ENCODE assay signal across 9 cellular contexts in the genomic region with DNA sequence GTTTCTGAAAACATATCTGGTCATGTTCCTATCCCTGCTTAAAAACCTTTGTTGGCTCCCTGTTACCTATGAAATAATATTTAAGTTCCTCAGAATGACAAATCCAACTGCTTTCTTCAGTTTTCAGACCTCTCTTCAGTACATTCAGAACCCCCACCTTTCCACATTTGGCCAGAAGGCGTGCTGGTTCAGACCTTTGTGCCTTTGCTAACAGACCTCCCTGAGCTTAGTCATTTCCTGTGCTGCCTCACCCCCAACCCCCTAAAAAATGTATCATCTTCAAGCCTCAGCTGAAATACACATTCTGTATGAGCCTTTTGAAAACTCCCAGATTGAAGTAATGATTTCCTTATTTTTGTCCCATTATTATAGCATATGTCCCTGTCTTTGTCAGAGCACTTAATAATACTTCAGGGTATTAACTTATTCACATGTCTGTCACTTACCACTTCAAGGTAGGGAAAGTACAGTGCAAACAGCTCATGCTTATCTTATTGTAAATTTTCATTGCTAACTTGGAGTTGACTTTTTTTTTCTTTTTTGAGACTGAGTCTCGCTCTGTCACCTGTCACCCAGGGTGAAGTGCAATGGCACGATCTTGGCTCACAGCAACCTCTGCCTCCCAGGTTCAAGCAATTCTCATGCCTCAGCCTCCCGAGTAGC. TPM values are rescaled to one million over a fixed set of nuclear protein-coding genes. Genes with fewer than 3 reads are reported as not detected.
DNase-seq lines count a peak whose midpoint lies in the region; ATAC-seq and TF ChIP-seq lines count a peak whose summit lies in the region.
"Had no signal": no experiment of that assay in that cellular context is flagged by ENCODE, and none has a peak within 500 bp of the region (broad histone marks: within the 10 kb centered on the region; RNA-seq: fewer than 3 reads in every experiment).

No MANE protein-coding gene starts in this region.

- no peak for DNase-seq in HCT116 (ENCODE audit: low read depth, low spot score)
- peak; percentile 28 to 46 for DNase-seq in activated CD4-positive, alpha-beta T cell treated with anti-CD3 and anti-CD28 coated beads for 24 hours (ENCODE audit: low read depth in 2 of 2)
- DNase-seq in effector memory CD4-positive, alpha-beta T cell = peak in 2 of 3 donors; percentile 12 to 36
- DNase-seq in stimulated activated CD4-positive, alpha-beta T cell treated with anti-CD3 and anti-CD28 coated beads, Interleukin-1b, Interleukin-23, amount 100 ng/mL, for 4 hours (ENCODE audit: low read depth in 2 of 2) = peak; percentile 27 to 47
- no peak for DNase-seq in COR-L47 (lab: John Stamatoyannopoulos, UW)
- no peak for DNase-seq in HAP-1 (ENCODE audit: low spot score in 2 of 2)

- H3K27me3 ChIP-seq in HCT116 (ENCODE audit: insufficient read depth, low read length) (no peaks in the 10 kb centered on the region), gastroesophageal sphincter (no peaks in the 10 kb centered on the region), HAP-1 (ENCODE audit: low read depth) (no peaks in the 10 kb centered on the region)
- H3K27me3 ChIP-seq in effector memory CD4-positive, alpha-beta T cell (replicated peaks; ENCODE audit: control insufficient read depth, insufficient read depth, low read length, poor library complexity, severe bottlenecking) = no peaks in the 10 kb centered on the region

- H3K36me3 ChIP-seq in HCT116 (ENCODE audit: control insufficient read depth in 1 of 2, insufficient read depth in 2 of 2, low read length in 2 of 2) (peaks cover 61 to 71% of the 10 kb centered on the region in 2 experiments), gastroesophageal sphincter (peaks cover 6 to 92% of the 10 kb centered on the region in 2 donors), HAP-1 (replicated peaks) (peaks cover 88% of the 10 kb centered on the region)
- H3K36me3 ChIP-seq in effector memory CD4-positive, alpha-beta T cell (ENCODE audit: control insufficient read depth, insufficient read depth, low read length) = peaks cover 73% of the 10 kb centered on the region

- H3K4me2 ChIP-seq in HCT116 (ENCODE audit: low read length) = peak overlapping the region; percentile 36; the same call in 1 of the 2 replicates

- H3K79me2 ChIP-seq in HCT116 (ENCODE audit: insufficient read depth, low read length) = peaks cover 23% of the 10 kb centered on the region
- H3K79me2 ChIP-seq: parathyroid adenoma had no signal

- TF ChIP-seq POLR2A in HCT116 (IDR thresholded peaks at IDR 0.05; ENCODE audit: borderline replicate concordance, extremely low read depth, insufficient read depth, insufficient read length) (no peak), GM18505 (IDR thresholded peaks at IDR 0.05; ENCODE audit: borderline replicate concordance, extremely low read depth, insufficient read depth, insufficient read length) (no peak), gastroesophageal sphincter (IDR thresholded peaks at IDR 0.05) (no peak)

- 81 to 84% methylated on average over 4 of the region's 4 CpGs for WGBS in gastroesophageal sphincter (ENCODE audit: low coverage in 1 of 2), 2 donors

- RAD21 ChIA-PET in HCT116 (lab: Charles Lee; ENCODE audit: low non-redundant PET in 1 of 2, low total read pairs in 2 of 2, uncharacterized antibody in 2 of 2, unreplicated experiment in 2 of 2) = no interaction called here

- CTCF ChIA-PET in HCT116 (lab: Charles Lee) = no interaction called here

- POLR2A ChIA-PET in HCT116 (lab: Charles Lee) = no interaction called here

- H3K9me3 ChIP-seq in HCT116 (ENCODE audit: control insufficient read depth in 1 of 2, insufficient read depth in 1 of 2, low read depth in 1 of 2, low read length in 2 of 2) (no peaks in the 10 kb centered on the region), gastroesophageal sphincter (no peaks in the 10 kb centered on the region), HAP-1 (no peaks in the 10 kb centered on the region)
- H3K9me3 ChIP-seq in effector memory CD4-positive, alpha-beta T cell (ENCODE audit: control insufficient read depth, low read length) = no peaks in the 10 kb centered on the region

- H3K4me3 ChIP-seq in HCT116 (replicated peaks in 1 of 2; ENCODE audit: low read depth in 1 of 2, low read length in 2 of 2) = no peak overlapping the region
- no peak overlapping the region for H3K4me3 ChIP-seq in effector memory CD4-positive, alpha-beta T cell (ENCODE audit: insufficient read depth, low read depth, low read length, poor library complexity, severe bottlenecking)
- no peak overlapping the region for H3K4me3 ChIP-seq in gastroesophageal sphincter
- no peak overlapping the region for H3K4me3 ChIP-seq in HAP-1

- in situ Hi-C loops in HAP-1 (cut with MboI; ENCODE audit: low sequenced_read_pairs) = no loop called here

- TF ChIP-seq RAD21 in HCT116 (IDR thresholded peaks at IDR 0.05; ENCODE audit: low read depth) = no peak

- ATAC-seq in HCT116 = peak; percentile 55; the same call in 1 of the 2 replicates
- no peak for ATAC-seq in GM18505 (IDR thresholded peaks at IDR 0.05; ENCODE audit: unreplicated experiment)
- ATAC-seq in gastroesophageal sphincter = no peak

- TF ChIP-seq CTCF in HCT116 (IDR thresholded peaks at IDR 0.05 in 2 of 3, conservative IDR thresholded peaks at IDR 0.05 in 1 of 3; ENCODE audit: borderline replicate concordance in 1 of 3, insufficient read depth in 1 of 3, low read depth in 2 of 3, low read length in 2 of 3) (no peak), gastroesophageal sphincter (IDR thresholded peaks at IDR 0.05) (no peak)

- no peak for TF ChIP-seq EP300 in gastroesophageal sphincter (IDR thresholded peaks at IDR 0.05)

- H2AFZ ChIP-seq in HCT116 (ENCODE audit: low read depth, low read length, poor library complexity, severe bottlenecking) = no peak overlapping the region
- H2AFZ ChIP-seq: parathyroid adenoma had no signal

- no TSS peak for BruUV-seq in HCT116 (replicated peaks; lab: Mats Ljungman, UMichigan)

- H3K27ac ChIP-seq in HCT116 (ENCODE audit: low read depth, low read length) (no peak overlapping the region), gastroesophageal sphincter (no peak overlapping the region)
- peak overlapping the region; percentile 42 for H3K27ac ChIP-seq in effector memory CD4-positive, alpha-beta T cell (ENCODE audit: insufficient read depth, low read length, poor library complexity, severe bottlenecking)
- H3K27ac ChIP-seq: parathyroid adenoma had no signal

- H3K4me1 ChIP-seq in HCT116 (ENCODE audit: control insufficient read depth in 1 of 2, insufficient read depth in 2 of 2, low read length in 2 of 2) (peaks cover 0 to 21% of the 10 kb centered on the region in 2 experiments; a peak in 2 of 4 replicates), gastroesophageal sphincter (peaks cover 0 to 14% (median 0%) of the 10 kb centered on the region in 3 donors), HAP-1 (peaks cover 4% of the 10 kb centered on the region; the same call in 1 of the 2 replicates)
- H3K4me1 ChIP-seq in effector memory CD4-positive, alpha-beta T cell (ENCODE audit: control insufficient read depth, insufficient read depth, low read length, poor library complexity, severe bottlenecking) = no peaks in the 10 kb centered on the region
- H3K4me1 ChIP-seq: parathyroid adenoma had no signal

- peaks cover 9% of the 10 kb centered on the region; the same call in 1 of the 2 replicates for H4K20me1 ChIP-seq in HCT116 (ENCODE audit: insufficient read depth)

- no peak overlapping the region for H3K9ac ChIP-seq in HCT116 (ENCODE audit: low read length)
- H3K9ac ChIP-seq: parathyroid adenoma had no signal

- intact Hi-C loops in HCT116 (cut with micrococcal nuclease) = loop anchor here (5.0 kb wide), 1 partner anchor 153 kb away; no protein-coding TSS in a partner anchor

- H3K9me2 ChIP-seq in HCT116 (ENCODE audit: insufficient read depth) = no peaks in the 10 kb centered on the region

TF ChIP-seq in HCT116, 20 proteins besides CTCF, POLR2A, EP300 and RAD21 (continues in another document):
- TF ChIP-seq SRF (IDR thresholded peaks at IDR 0.05; ENCODE audit: low read depth) (no peak), YY1 (IDR thresholded peaks at IDR 0.05; ENCODE audit: extremely low read depth, insufficient replicate concordance, low read depth, low read length) (no peak), ZNF274 (IDR thresholded peaks at IDR 0.05; ENCODE audit: low read depth, low read length) (no peak), JUND (IDR thresholded peaks at IDR 0.05) (no peak), ELF1 (IDR thresholded peaks at IDR 0.05; ENCODE audit: borderline replicate concordance, low read depth) (no peak), ATF3 (IDR thresholded peaks at IDR 0.05) (no peak)
- TF ChIP-seq, protein P1, sequence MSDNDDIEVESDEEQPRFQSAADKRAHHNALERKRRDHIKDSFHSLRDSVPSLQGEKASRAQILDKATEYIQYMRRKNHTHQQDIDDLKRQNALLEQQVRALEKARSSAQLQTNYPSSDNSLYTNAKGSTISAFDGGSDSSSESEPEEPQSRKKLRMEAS (IDR thresholded peaks at IDR 0.05) = no peak
- TF ChIP-seq, protein P2, sequence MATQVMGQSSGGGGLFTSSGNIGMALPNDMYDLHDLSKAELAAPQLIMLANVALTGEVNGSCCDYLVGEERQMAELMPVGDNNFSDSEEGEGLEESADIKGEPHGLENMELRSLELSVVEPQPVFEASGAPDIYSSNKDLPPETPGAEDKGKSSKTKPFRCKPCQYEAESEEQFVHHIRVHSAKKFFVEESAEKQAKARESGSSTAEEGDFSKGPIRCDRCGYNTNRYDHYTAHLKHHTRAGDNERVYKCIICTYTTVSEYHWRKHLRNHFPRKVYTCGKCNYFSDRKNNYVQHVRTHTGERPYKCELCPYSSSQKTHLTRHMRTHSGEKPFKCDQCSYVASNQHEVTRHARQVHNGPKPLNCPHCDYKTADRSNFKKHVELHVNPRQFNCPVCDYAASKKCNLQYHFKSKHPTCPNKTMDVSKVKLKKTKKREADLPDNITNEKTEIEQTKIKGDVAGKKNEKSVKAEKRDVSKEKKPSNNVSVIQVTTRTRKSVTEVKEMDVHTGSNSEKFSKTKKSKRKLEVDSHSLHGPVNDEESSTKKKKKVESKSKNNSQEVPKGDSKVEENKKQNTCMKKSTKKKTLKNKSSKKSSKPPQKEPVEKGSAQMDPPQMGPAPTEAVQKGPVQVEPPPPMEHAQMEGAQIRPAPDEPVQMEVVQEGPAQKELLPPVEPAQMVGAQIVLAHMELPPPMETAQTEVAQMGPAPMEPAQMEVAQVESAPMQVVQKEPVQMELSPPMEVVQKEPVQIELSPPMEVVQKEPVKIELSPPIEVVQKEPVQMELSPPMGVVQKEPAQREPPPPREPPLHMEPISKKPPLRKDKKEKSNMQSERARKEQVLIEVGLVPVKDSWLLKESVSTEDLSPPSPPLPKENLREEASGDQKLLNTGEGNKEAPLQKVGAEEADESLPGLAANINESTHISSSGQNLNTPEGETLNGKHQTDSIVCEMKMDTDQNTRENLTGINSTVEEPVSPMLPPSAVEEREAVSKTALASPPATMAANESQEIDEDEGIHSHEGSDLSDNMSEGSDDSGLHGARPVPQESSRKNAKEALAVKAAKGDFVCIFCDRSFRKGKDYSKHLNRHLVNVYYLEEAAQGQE (IDR thresholded peaks at IDR 0.05; ENCODE audit: low read depth) = no peak

RNA-seq across cellular contexts. Expression of gene FAM217A, which starts 19.7 kb away (rescaled TPM):
- total RNA-seq in HCT116 (2021; ENCODE audit: unreplicated experiment) (not detected), gastroesophageal sphincter (not detected)
- polyA plus RNA-seq in HCT116 (2012) = 0.62 TPM in 1 of 2 replicates, not detected in the other

Comparison
In these comparisons a context has a peak if more than half of its experiments do, and no peak if none do; other contexts are left out.
1. DNase-seq: peak in activated CD4-positive, alpha-beta T cell treated with anti-CD3 and anti-CD28 coated beads for 24 hours (2 of 2), effector memory CD4-positive, alpha-beta T cell (2 of 3) and stimulated activated CD4-positive, alpha-beta T cell treated with anti-CD3 and anti-CD28 coated beads, Interleukin-1b, Interleukin-23, amount 100 ng/mL, for 4 hours (2 of 2); none in HCT116 (single experiment), COR-L47 (single experiment) and HAP-1 (0 of 2).